ENCODE assay signal across 11 cellular contexts in the genomic region with DNA sequence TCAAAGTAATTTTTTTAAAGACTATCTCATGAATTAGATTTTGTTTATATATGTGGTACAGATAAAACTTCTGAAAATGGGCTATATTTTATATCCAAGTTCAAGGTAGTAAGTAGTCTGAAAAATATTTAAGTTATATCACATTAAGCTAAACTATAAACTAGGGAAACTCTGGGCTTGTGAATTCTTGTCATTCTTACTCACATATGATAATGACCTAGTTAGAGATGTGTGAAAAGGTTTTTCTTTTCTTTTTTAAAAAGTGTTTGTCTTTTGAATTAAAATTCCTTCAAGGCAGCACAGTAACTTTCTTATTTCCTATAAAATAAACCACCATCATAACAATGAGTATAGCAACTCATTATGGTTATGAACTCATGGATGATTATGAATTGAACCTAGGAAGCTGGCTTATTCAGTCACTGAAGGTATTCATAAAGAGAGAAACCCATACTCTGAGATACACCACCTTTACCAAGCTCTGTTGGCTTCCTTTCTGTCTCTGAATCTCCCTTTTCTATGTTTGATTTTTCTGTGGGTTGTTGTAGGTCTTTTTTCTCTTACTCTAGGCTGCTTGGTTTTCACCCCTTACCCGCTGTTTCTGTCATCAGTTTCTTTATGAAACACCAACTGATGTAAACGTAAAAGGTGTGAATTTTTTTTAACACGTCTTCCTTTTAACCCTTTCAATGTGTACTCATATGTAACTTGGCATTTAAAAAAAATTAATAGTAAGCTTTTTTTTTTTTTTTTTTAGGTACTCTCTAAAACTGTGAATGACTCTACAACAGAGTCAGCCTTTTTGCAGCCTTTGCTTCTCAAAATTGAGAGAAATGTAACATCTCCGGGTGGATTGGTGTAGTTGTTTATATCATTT. TPM values are rescaled to one million over a fixed set of nuclear protein-coding genes. Genes with fewer than 3 reads are reported as not detected.
A peak's percentile ranks its signal among the peaks of the same experiment; 100 is the strongest.
DNase-seq lines count a peak whose midpoint lies in the region; ATAC-seq, FAIRE-seq and TF ChIP-seq lines count a peak whose summit lies in the region.
"Had no signal": no experiment of that assay in that cellular context is flagged by ENCODE, and none has a peak within 500 bp of the region (broad histone marks: within the 10 kb centered on the region; RNA-seq: fewer than 3 reads in every experiment).

No MANE protein-coding gene starts in this region.

- H3K27me3 ChIP-seq in bronchial epithelial cell (ENCODE audit: control insufficient read depth, insufficient read depth, low read length) (no peaks in the 10 kb centered on the region), tibial artery (no peaks in the 10 kb centered on the region)

- intact Hi-C loops in tibial artery (cut with DNase I; ENCODE audit: low total_unique reads): no loop called here

- no peaks in the 10 kb centered on the region for H3K4me1 ChIP-seq in tibial artery

- H3K27ac ChIP-seq in tibial artery: no peak overlapping the region

- H3K36me3 ChIP-seq in bronchial epithelial cell (ENCODE audit: control insufficient read depth, insufficient read depth, low read length) (no peaks in the 10 kb centered on the region), tibial artery (no peaks in the 10 kb centered on the region)

- TF ChIP-seq POLR2A in GM18505 (IDR thresholded peaks at IDR 0.05; ENCODE audit: borderline replicate concordance, extremely low read depth, insufficient read depth, insufficient read length): no peak

- no peak for FAIRE-seq in bronchial epithelial cell (lab: Jason Lieb, UNC)
- FAIRE-seq: frontal cortex had no signal

- TF ChIP-seq CTCF in bronchial epithelial cell (IDR thresholded peaks at IDR 0.05; ENCODE audit: insufficient read depth, low read length, severe bottlenecking) (no peak), tibial artery (IDR thresholded peaks at IDR 0.05) (no peak)

- ATAC-seq in GM18505 (IDR thresholded peaks at IDR 0.05; ENCODE audit: unreplicated experiment) (peak; percentile 88), GM21360 (IDR thresholded peaks at IDR 0.05; ENCODE audit: unreplicated experiment) (peak; percentile 91), HG03108 (IDR thresholded peaks at IDR 0.05; ENCODE audit: unreplicated experiment) (peak; percentile 94)
- ATAC-seq: Right ventricle myocardium inferior had no signal

- H3K9me3 ChIP-seq in tibial artery: no peaks in the 10 kb centered on the region

- H3K4me3 ChIP-seq in bronchial epithelial cell (ENCODE audit: low read depth, low read length): no peak overlapping the region
- no peak overlapping the region for H3K4me3 ChIP-seq in tibial artery

- DNase-seq in bronchial epithelial cell (ENCODE audit: low read depth): peak; percentile 45
- no peak for DNase-seq in tibial artery
- DNase-seq in putamen (ENCODE audit: low spot score): no peak
- DNase-seq in NOMO-1 treated with dmso at 0.1 percent for 144 hours (lab: John Stamatoyannopoulos, UW; ENCODE audit: unreplicated experiment): no peak
- DNase-seq in NCI-H2227 (lab: John Stamatoyannopoulos, UW; ENCODE audit: unreplicated experiment): no peak
- DNase-seq: amniotic stem cell had no signal

RNA-seq across cellular contexts. Expression of a gene that starts 25.2 kb away (rescaled TPM):
- total RNA-seq in bronchial epithelial cell: 0.51 and 0.53 TPM in 2 replicates
